In genomic region chr22:42820075-42820763, GRCh38 we compare ENCODE assay signal across 1 cellular context.
TF ChIP-seq lines count a peak whose summit lies in the region.

No MANE protein-coding gene starts in this region.

TF ChIP-seq in HCT116, 20 proteins besides CTCF, POLR2A, EP300 and RAD21 (continued from another document):
- TF ChIP-seq, protein P1, sequence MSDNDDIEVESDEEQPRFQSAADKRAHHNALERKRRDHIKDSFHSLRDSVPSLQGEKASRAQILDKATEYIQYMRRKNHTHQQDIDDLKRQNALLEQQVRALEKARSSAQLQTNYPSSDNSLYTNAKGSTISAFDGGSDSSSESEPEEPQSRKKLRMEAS (IDR thresholded peaks at IDR 0.05): no peak
- TF ChIP-seq, protein P2, sequence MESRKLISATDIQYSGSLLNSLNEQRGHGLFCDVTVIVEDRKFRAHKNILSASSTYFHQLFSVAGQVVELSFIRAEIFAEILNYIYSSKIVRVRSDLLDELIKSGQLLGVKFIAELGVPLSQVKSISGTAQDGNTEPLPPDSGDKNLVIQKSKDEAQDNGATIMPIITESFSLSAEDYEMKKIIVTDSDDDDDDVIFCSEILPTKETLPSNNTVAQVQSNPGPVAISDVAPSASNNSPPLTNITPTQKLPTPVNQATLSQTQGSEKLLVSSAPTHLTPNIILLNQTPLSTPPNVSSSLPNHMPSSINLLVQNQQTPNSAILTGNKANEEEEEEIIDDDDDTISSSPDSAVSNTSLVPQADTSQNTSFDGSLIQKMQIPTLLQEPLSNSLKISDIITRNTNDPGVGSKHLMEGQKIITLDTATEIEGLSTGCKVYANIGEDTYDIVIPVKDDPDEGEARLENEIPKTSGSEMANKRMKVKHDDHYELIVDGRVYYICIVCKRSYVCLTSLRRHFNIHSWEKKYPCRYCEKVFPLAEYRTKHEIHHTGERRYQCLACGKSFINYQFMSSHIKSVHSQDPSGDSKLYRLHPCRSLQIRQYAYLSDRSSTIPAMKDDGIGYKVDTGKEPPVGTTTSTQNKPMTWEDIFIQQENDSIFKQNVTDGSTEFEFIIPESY (IDR thresholded peaks at IDR 0.05; ENCODE audit: extremely low read depth, insufficient replicate concordance, low read length): no peak
- TF ChIP-seq ELF1 (IDR thresholded peaks at IDR 0.05; ENCODE audit: borderline replicate concordance, low read depth): no peak
